15 cellular contexts compared by ENCODE assay signal in genomic region chr1:41822865-41823264, GRCh38.
"Had no signal": no experiment of that assay in that cellular context is flagged by ENCODE, and none has a peak within 500 bp of the region (broad histone marks: within the 10 kb centered on the region; RNA-seq: fewer than 3 reads in every experiment).

No MANE protein-coding gene starts in this region.

- H3K36me3 ChIP-seq: adrenal gland, suprapubic skin had no signal

- H3K4me1 Mint-ChIP-seq: mesothelial cell of epicardium had no signal

- H3K27ac ChIP-seq: adrenal gland, suprapubic skin had no signal

- H3K4me3 ChIP-seq: adrenal gland, suprapubic skin had no signal

- DNase-seq: activated CD4-positive, alpha-beta T cell treated with anti-CD3 and anti-CD28 coated beads, Interleukin-2, amount 50 U/mL, for 1 hour; activated naive CD4-positive, alpha-beta T cell treated with anti-CD3 and anti-CD28 coated beads, Interleukin-2, amount 50 U/mL, for 16 hours; activated T-cell treated with anti-CD3 and anti-CD28 coated beads, Interleukin-2, amount 50 U/mL, for 1 hour; cortex of kidney; effector CD8-positive, alpha-beta T cell; kidney; naive thymus-derived CD4-positive, alpha-beta T cell; stimulated activated CD4-positive, alpha-beta T cell treated with anti-CD3 and anti-CD28 coated beads, Interleukin-4, amount 100 ng/mL, for 1 hour; stimulated activated CD8-positive, alpha-beta memory T cell treated with anti-CD3 and anti-CD28 coated beads, Interleukin-4, amount 100 ng/mL, for 48 hours; stimulated activated naive CD8-positive, alpha-beta T cell treated with anti-CD3 and anti-CD28 coated beads, Interleukin-15, Interleukin-2, amounts not matched to agents 100 U/mL and 50 U/mL, for 24 hours had no signal

- H3K27ac Mint-ChIP-seq: mesothelial cell of epicardium; naive thymus-derived CD4-positive, alpha-beta T cell had no signal

- H3K27me3 ChIP-seq: adrenal gland had no signal

- ATAC-seq: naive thymus-derived CD4-positive, alpha-beta T cell; stimulated activated naive CD8-positive, alpha-beta T cell treated with anti-CD3 and anti-CD28 coated beads, Interleukin-15, Interleukin-2, amounts not matched to agents 100 U/mL and 50 U/mL, for 24 hours had no signal

- H3K9me3 ChIP-seq: adrenal gland, suprapubic skin had no signal

- H3K9me3 Mint-ChIP-seq: mesothelial cell of epicardium; naive thymus-derived CD4-positive, alpha-beta T cell; WTC11 had no signal

- H3K36me3 Mint-ChIP-seq: mesothelial cell of epicardium; naive thymus-derived CD4-positive, alpha-beta T cell; WTC11 had no signal

- FAIRE-seq: frontal cortex, kidney had no signal

- H3K4me3 Mint-ChIP-seq: mesothelial cell of epicardium; naive thymus-derived CD4-positive, alpha-beta T cell; WTC11 had no signal
